In genomic region chrX:14936561-14936960, GRCh38 we compare ENCODE assay signal across 8 cellular contexts.
DNase-seq lines count a peak whose midpoint lies in the region; ATAC-seq and TF ChIP-seq lines count a peak whose summit lies in the region.

No MANE protein-coding gene starts in this region.

- ATAC-seq in HG02852 (IDR thresholded peaks at IDR 0.05; ENCODE audit: unreplicated experiment) (peak; percentile 65), SK-N-SH treated with all-trans-retinoic acid at 6 μM for 48 hours (peak; percentile 94)

- TF ChIP-seq EP300 in ovary (IDR thresholded peaks at IDR 0.05), result no peak

- TF ChIP-seq POLR2A in ovary (IDR thresholded peaks at IDR 0.05), result no peak

- DNase-seq in AG10803 (ENCODE audit: low read depth) (peak; percentile 72), iPS-NIHi7 (ENCODE audit: extremely low spot score) (peak; percentile 41), NCI-H69 (lab: John Stamatoyannopoulos, UW) (no peak), amygdala (lab: John Stamatoyannopoulos, UW) (no peak), ovary (no peak), medulla oblongata (ENCODE audit: extremely low spot score) (no peak)

- H3K4me1 ChIP-seq in ovary (ENCODE audit: insufficient read depth), result no peaks in the 10 kb centered on the region

- H3K27me3 ChIP-seq in ovary, result no peaks in the 10 kb centered on the region

- intact Hi-C loops in ovary (cut with DNase I), result no loop called here

- H3K4me3 ChIP-seq in AG10803 (ENCODE audit: low read length), result no peak overlapping the region
- H3K4me3 ChIP-seq in ovary, result no peak overlapping the region

- TF ChIP-seq CTCF in AG10803 (conservative IDR thresholded peaks at IDR 0.05; ENCODE audit: low read length) (no peak), ovary (IDR thresholded peaks at IDR 0.05) (no peak)

- H3K36me3 ChIP-seq in ovary, result no peaks in the 10 kb centered on the region

- H3K27ac ChIP-seq in ovary, result no peak overlapping the region

- H3K9me3 ChIP-seq in ovary, result no peaks in the 10 kb centered on the region

- WGBS in ovary, 3 donors, result 60 to 66% (median 61%) methylated on average over 5 of the region's 5 CpGs

TF ChIP-seq in SK-N-SH treated with all-trans-retinoic acid at 6 μM for 48 hours, 23 proteins besides CTCF, POLR2A, EP300 and RAD21:
- TF ChIP-seq TSHZ2 (CRISPR knock-in tag; IDR thresholded peaks at IDR 0.05) (no peak), ARNTL (CRISPR knock-in tag; IDR thresholded peaks at IDR 0.05; ENCODE audit: borderline replicate concordance, low read depth) (no peak), ISL1 (CRISPR knock-in tag; IDR thresholded peaks at IDR 0.05) (no peak), ZNF70 (CRISPR knock-in tag; IDR thresholded peaks at IDR 0.05) (no peak), ZC3H10 (CRISPR knock-in tag; IDR thresholded peaks at IDR 0.05) (no peak), ZNF565 (CRISPR knock-in tag; conservative IDR thresholded peaks at IDR 0.05; ENCODE audit: low read depth) (no peak), SNAI2 (CRISPR knock-in tag; IDR thresholded peaks at IDR 0.05) (no peak), ZFP30 (CRISPR knock-in tag; IDR thresholded peaks at IDR 0.05) (no peak), CSDC2 (CRISPR knock-in tag; IDR thresholded peaks at IDR 0.05) (no peak), PATZ1 (CRISPR knock-in tag; IDR thresholded peaks at IDR 0.05; ENCODE audit: borderline replicate concordance) (no peak), TOX (CRISPR knock-in tag; IDR thresholded peaks at IDR 0.05; ENCODE audit: borderline replicate concordance) (no peak)

Comparison
In these comparisons a context has a peak if more than half of its experiments do, and no peak if none do; other contexts are left out.
1. DNase-seq: peak in AG10803 (single experiment) and iPS-NIHi7 (single experiment); none in NCI-H69 (single experiment), amygdala (0 of 56), ovary (0 of 5) and medulla oblongata (single experiment).